Comparison of ENCODE assay signal across 30 cellular contexts in the genomic region with DNA sequence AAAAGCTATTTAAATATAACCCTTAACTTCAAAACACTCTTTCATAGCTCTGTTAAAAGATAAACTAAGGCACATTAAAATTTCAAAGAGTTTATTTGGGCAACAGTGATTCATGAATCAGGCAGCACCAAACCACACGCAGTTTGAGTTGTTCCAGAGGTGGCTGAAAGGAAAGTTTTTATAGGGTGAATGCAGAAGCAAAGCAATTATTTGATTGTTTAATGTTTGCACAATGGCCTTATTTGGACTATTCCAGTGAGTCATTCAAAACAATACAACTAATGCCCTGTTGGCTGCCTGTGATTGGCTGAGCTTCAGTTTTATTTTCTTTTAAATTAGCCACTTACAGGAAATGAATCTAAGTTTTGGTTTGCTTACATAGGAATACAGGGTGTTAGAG.
DNase-seq lines count a peak whose midpoint lies in the region; ATAC-seq, FAIRE-seq and TF ChIP-seq lines count a peak whose summit lies in the region.
"Had no signal": no experiment of that assay in that cellular context is flagged by ENCODE, and none has a peak within 500 bp of the region (broad histone marks: within the 10 kb centered on the region; RNA-seq: fewer than 3 reads in every experiment).

No MANE protein-coding gene starts in this region.

- H3K4me3 ChIP-seq in LNCaP clone FGC (ENCODE audit: low read depth, low read length) = no peak overlapping the region
- H3K4me3 ChIP-seq in astrocyte of the spinal cord (ENCODE audit: low read depth, low read length) = no peak overlapping the region
- no peak overlapping the region for H3K4me3 ChIP-seq in rectal smooth muscle tissue (ENCODE audit: low read length)
- H3K4me3 ChIP-seq: left ventricle myocardium inferior, PC-9, skin epidermis, suprapubic skin had no signal

- peak; percentile 65 for FAIRE-seq in GM19239 (lab: Jason Lieb, UNC)

- H3K27ac ChIP-seq in rectal smooth muscle tissue (ENCODE audit: low read depth, low read length) = peak overlapping the region; percentile 34
- H3K27ac ChIP-seq: KMS-11, left ventricle myocardium inferior, PC-9, skin epidermis, suprapubic skin, VCaP had no signal

- in situ Hi-C loops in astrocyte of the spinal cord (cut with HindIII; ENCODE audit: low sequenced_read_pairs) = no loop called here

- no peaks in the 10 kb centered on the region for H3K4me1 ChIP-seq in rectal smooth muscle tissue (ENCODE audit: control insufficient read depth, insufficient read depth, low read length)
- H3K4me1 ChIP-seq: left ventricle myocardium inferior, suprapubic skin had no signal

- ATAC-seq in HG03097 (IDR thresholded peaks at IDR 0.05; ENCODE audit: low FRiP score, unreplicated experiment) (no peak), HG03442 (IDR thresholded peaks at IDR 0.05; ENCODE audit: unreplicated experiment) (no peak), GM21515 (IDR thresholded peaks at IDR 0.05; ENCODE audit: unreplicated experiment) (no peak)
- ATAC-seq: stimulated activated memory B cell treated with anti-CD40 and anti-IgM and Interleukin-4, amounts not matched to agents 10 μg/mL and 1 μg/mL and 100 μg/mL, for 72 hours had no signal

- no peaks in the 10 kb centered on the region for H3K27me3 ChIP-seq in rectal smooth muscle tissue (ENCODE audit: control insufficient read depth, insufficient read depth, low read length)
- H3K27me3 ChIP-seq: suprapubic skin had no signal

- TF ChIP-seq CTCF in LNCaP clone FGC (IDR thresholded peaks at IDR 0.05; ENCODE audit: control insufficient read depth, extremely low read depth, insufficient read depth) (no peak), astrocyte of the spinal cord (IDR thresholded peaks at IDR 0.05; ENCODE audit: low read depth, low read length) (no peak)

- DNase-seq in GM19239 (ENCODE audit: insufficient read length, low spot score) (no peak), LNCaP clone FGC (ENCODE audit: low read depth) (peak; percentile 36), astrocyte of the spinal cord (ENCODE audit: low read depth, low spot score) (peak; percentile 19)
- DNase-seq: activated CD4-positive, alpha-beta T cell treated with anti-CD3 and anti-CD28 coated beads for 36 hours; activated CD8-positive, alpha-beta memory T cell treated with anti-CD3 and anti-CD28 coated beads, Interleukin-2, amount 50 U/mL, for 48 hours; activated CD8-positive, alpha-beta T cell treated with anti-CD3 and anti-CD28 coated beads for 36 hours; activated naive CD4-positive, alpha-beta T cell treated with anti-CD3 and anti-CD28 coated beads for 36 hours; AML-193; CD4-positive, alpha-beta memory T cell; effector CD4-positive, alpha-beta T cell; islet precursor cell; left ventricle myocardium inferior; mesenchymal stem cell; MV-4-11; NCI-H1436 treated with DMSO at 0.1 percent for 48 hours; NCI-H2081 treated with DMSO at 0.1 percent for 48 hours; NCI-H2227 treated with DMSO at 0.1 percent for 48 hours; NCI-H526; PC-9; retina; SHP77 had no signal

- H3K9ac ChIP-seq in rectal smooth muscle tissue (ENCODE audit: low read length) = no peak overlapping the region
- H3K9ac ChIP-seq: KMS-11 had no signal

- no peaks in the 10 kb centered on the region for H3K36me3 ChIP-seq in rectal smooth muscle tissue (ENCODE audit: control insufficient read depth, insufficient read depth, low read length)
- H3K36me3 ChIP-seq: left ventricle myocardium inferior, suprapubic skin had no signal
